ENCODE assay signal across 8 cellular contexts in the genomic region with DNA sequence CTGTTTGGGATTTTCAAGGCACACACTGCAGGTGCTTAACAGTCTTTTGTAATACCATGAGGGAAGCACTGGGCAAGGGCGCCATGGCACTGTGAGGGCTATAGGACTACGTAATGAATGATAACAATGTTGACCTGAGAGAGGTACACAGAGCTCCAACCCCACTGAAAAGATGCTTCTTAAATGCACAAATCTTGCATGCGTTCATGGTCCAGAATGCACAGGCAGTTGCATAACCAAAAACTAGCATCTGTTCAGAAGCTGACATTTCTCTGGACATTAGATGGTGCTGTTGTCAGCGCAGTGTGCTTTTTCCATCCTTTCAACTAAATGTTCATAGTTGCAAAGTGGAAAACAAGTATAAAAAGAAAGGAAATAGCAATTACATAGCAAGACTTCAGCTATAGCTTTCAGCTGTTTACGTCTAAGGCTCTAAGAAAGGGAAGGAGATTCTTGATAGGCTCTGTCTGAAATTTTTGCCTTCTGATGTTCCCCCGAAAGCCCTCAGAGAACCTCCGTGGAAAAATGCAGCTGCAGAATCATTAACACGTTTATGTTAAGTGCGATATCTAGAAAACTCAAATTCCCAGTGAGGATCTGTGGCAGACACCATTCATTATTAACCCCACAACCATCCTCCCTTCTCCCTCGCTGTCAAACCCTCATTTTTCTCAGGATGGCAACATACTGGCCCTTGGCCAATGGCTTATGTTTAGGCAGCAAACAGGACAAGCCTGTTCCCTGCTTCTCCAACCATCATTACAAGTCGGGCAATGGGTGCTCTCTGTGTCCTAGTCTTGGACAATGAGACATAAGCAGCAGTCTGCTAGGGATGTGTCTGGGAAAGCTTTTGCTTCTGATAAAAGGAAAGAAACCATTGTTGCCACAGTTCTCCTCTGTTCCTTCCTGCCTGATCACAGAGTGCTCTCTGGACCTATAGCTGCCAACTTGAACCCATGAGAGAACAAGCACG. TPM values are rescaled to one million over a fixed set of nuclear protein-coding genes. Genes with fewer than 3 reads are reported as not detected.
DNase-seq lines count a peak whose midpoint lies in the region; ATAC-seq and TF ChIP-seq lines count a peak whose summit lies in the region.

No MANE protein-coding gene starts in this region.

- CTCF ChIA-PET in Panc1 (lab: Charles Lee): interaction anchor here (0.8 to 1.3 kb wide), 3 partner anchors 21 to 606 kb away, joined by 3 to 4 read pairs (median 4); no protein-coding TSS in a partner anchor

- H3K27me3 ChIP-seq in CD4-positive, CD25-positive, alpha-beta regulatory T cell (ENCODE audit: control insufficient read depth, insufficient read depth, low read length): peaks cover 6% of the 10 kb centered on the region
- H3K27me3 ChIP-seq in Panc1 (ENCODE audit: control insufficient read depth, insufficient read depth, low read length): no peaks in the 10 kb centered on the region
- H3K27me3 ChIP-seq in lung (ENCODE audit: control insufficient read depth, insufficient read depth): no peaks in the 10 kb centered on the region
- H3K27me3 ChIP-seq in uterus: no peaks in the 10 kb centered on the region

- H3K27me3 Mint-ChIP-seq in CD4-positive, CD25-positive, alpha-beta regulatory T cell: peaks cover 15% of the 10 kb centered on the region
- H3K27me3 Mint-ChIP-seq in chondrocyte (ENCODE audit: low read depth): peaks cover 14% of the 10 kb centered on the region

- intact Hi-C loops in Panc1 (cut with micrococcal nuclease; ENCODE audit: unreplicated experiment): no loop called here
- intact Hi-C loops in uterus (cut with DNase I; ENCODE audit: low total_unique reads): loop anchor here (5.0 kb wide), 1 partner anchor 605 kb away; no protein-coding TSS in a partner anchor

- H3K36me3 Mint-ChIP-seq in CD4-positive, CD25-positive, alpha-beta regulatory T cell: no peaks in the 10 kb centered on the region
- no peaks in the 10 kb centered on the region for H3K36me3 Mint-ChIP-seq in chondrocyte (ENCODE audit: low read depth)

- no peaks in the 10 kb centered on the region for H3K4me1 ChIP-seq in CD4-positive, CD25-positive, alpha-beta regulatory T cell (ENCODE audit: control insufficient read depth, insufficient read depth, low read length, poor library complexity, severe bottlenecking)
- H3K4me1 ChIP-seq in Panc1 (ENCODE audit: control insufficient read depth, insufficient read depth, low read length) (peaks cover 15% of the 10 kb centered on the region), lung (ENCODE audit: control insufficient read depth in 2 of 2, insufficient read depth in 2 of 2, low read length in 2 of 2) (peaks cover 0 to 2% of the 10 kb centered on the region in 2 donors), uterus (no peaks in the 10 kb centered on the region)

- H3K4me3 Mint-ChIP-seq in CD4-positive, CD25-positive, alpha-beta regulatory T cell: peak overlapping the region in 2 of 4 donors; percentile 33 to 42
- H3K4me3 Mint-ChIP-seq in chondrocyte (ENCODE audit: unreplicated experiment): no peak overlapping the region

- TF ChIP-seq POLR2A in uterus (IDR thresholded peaks at IDR 0.05): no peak

- no peak overlapping the region for H3K4me3 ChIP-seq in CD4-positive, CD25-positive, alpha-beta regulatory T cell (ENCODE audit: low read depth, low read length)
- no peak overlapping the region for H3K4me3 ChIP-seq in Panc1 (ENCODE audit: low read depth in 2 of 2, low read length in 2 of 2)
- H3K4me3 ChIP-seq in lung: no peak overlapping the region
- no peak overlapping the region for H3K4me3 ChIP-seq in uterus

- BruUV-seq in Panc1 (replicated peaks; lab: Mats Ljungman, UMichigan): no TSS peak

- no peak overlapping the region for H3K27ac ChIP-seq in CD4-positive, CD25-positive, alpha-beta regulatory T cell (ENCODE audit: insufficient read depth, low read length, poor library complexity, severe bottlenecking)
- H3K27ac ChIP-seq in Panc1 (ENCODE audit: low read length): peak overlapping the region; percentile 67; the same call in 1 of the 2 replicates
- peak overlapping the region in 1 of 2 donors; percentile 23 for H3K27ac ChIP-seq in lung (ENCODE audit: low read depth in 1 of 2, low read length in 1 of 2)
- H3K27ac ChIP-seq in uterus: peak overlapping the region; percentile 39 to 61

- in situ Hi-C loops in Panc1 (cut with HindIII; ENCODE audit: low pct_unique_long_range_greater_than_20kb, low sequenced_read_pairs): no loop called here

- POLR2A ChIA-PET in Panc1 (lab: Charles Lee): interaction anchor here (0.6 to 0.7 kb wide), 2 partner anchors 117 to 1416 kb away, joined by 3 to 9 read pairs; no protein-coding TSS in a partner anchor

- DNase-seq in CD4-positive, CD25-positive, alpha-beta regulatory T cell: peak in 2 of 3 donors; percentile 21 to 72
- DNase-seq in H4 (ENCODE audit: low spot score) (peak; percentile 70), Panc1 (ENCODE audit: low read depth, low spot score) (no peak), chondrocyte (ENCODE audit: low spot score) (no peak), lung (ENCODE audit: low spot score) (no peak), uterus (peak in 1 of 2 donors; percentile 46), NCI-H187 (lab: John Stamatoyannopoulos, UW) (no peak)

- TF ChIP-seq CTCF in Panc1 (IDR thresholded peaks at IDR 0.05) (peak; percentile 82), chondrocyte (IDR thresholded peaks at IDR 0.05) (peak; percentile 84), lung (IDR thresholded peaks at IDR 0.05; ENCODE audit: control extremely low read depth, extremely low read depth) (peak; percentile 48), uterus (IDR thresholded peaks at IDR 0.05) (peak; percentile 72 to 86 (median 82))

- H3K9me3 Mint-ChIP-seq in CD4-positive, CD25-positive, alpha-beta regulatory T cell: no peaks in the 10 kb centered on the region
- H3K9me3 Mint-ChIP-seq in chondrocyte (ENCODE audit: low read depth): no peaks in the 10 kb centered on the region

- 37 to 44% methylated on average over 12 of the region's 12 CpGs for WGBS in lung, 2 donors

- ATAC-seq in CD4-positive, CD25-positive, alpha-beta regulatory T cell (ENCODE audit: low read depth in 2 of 2): peak; percentile 40 to 48
- peak; percentile 85 for ATAC-seq in Panc1
- ATAC-seq in lung (ENCODE audit: insufficient read depth, low FRiP score): no peak
- no peak for ATAC-seq in HG03039 (IDR thresholded peaks at IDR 0.05; ENCODE audit: unreplicated experiment)

- peaks cover 0 to 18% (median 9%) of the 10 kb centered on the region in 4 donors for H3K4me1 Mint-ChIP-seq in CD4-positive, CD25-positive, alpha-beta regulatory T cell
- H3K4me1 Mint-ChIP-seq in chondrocyte (ENCODE audit: low read depth): no peaks in the 10 kb centered on the region

- H3K27ac Mint-ChIP-seq in CD4-positive, CD25-positive, alpha-beta regulatory T cell: peak overlapping the region in 1 of 3 donors; percentile 29
- no peak overlapping the region for H3K27ac Mint-ChIP-seq in chondrocyte (ENCODE audit: unreplicated experiment)

- no peaks in the 10 kb centered on the region for H3K9me3 ChIP-seq in CD4-positive, CD25-positive, alpha-beta regulatory T cell (ENCODE audit: control insufficient read depth in 2 of 2, low read length in 2 of 2)
- H3K9me3 ChIP-seq in Panc1 (ENCODE audit: control insufficient read depth, insufficient read depth, low read depth, low read length) (no peaks in the 10 kb centered on the region), lung (ENCODE audit: control insufficient read depth in 2 of 2, insufficient read depth in 1 of 2, low read length in 1 of 2) (no peaks in the 10 kb centered on the region), uterus (no peaks in the 10 kb centered on the region)

- no peaks in the 10 kb centered on the region for H3K36me3 ChIP-seq in CD4-positive, CD25-positive, alpha-beta regulatory T cell (ENCODE audit: control insufficient read depth, insufficient read depth, low read length)
- H3K36me3 ChIP-seq in Panc1 (ENCODE audit: control insufficient read depth, insufficient read depth, low read length) (no peaks in the 10 kb centered on the region), lung (ENCODE audit: control insufficient read depth in 2 of 2, insufficient read depth in 2 of 2, low read length in 2 of 2) (no peaks in the 10 kb centered on the region), uterus (no peaks in the 10 kb centered on the region)

RNA-seq across cellular contexts. Expression of gene TARBP1, which starts 8.2 kb away (rescaled TPM):
- 30.0 TPM for total RNA-seq in CD4-positive, CD25-positive, alpha-beta regulatory T cell
- 10 to 100 TPM in 1 of 4 donors, 1 to 10 TPM in 3; 6.9 to 10.4 (median 8.8) TPM for polyA plus RNA-seq in CD4-positive, CD25-positive, alpha-beta regulatory T cell
- total RNA-seq in H4 (2014; rRNA removed; shearing (Covaris generic)): 14.7 and 16.7 TPM in 2 replicates
- total RNA-seq in Panc1 (2021; ENCODE audit: unreplicated experiment): 45.0 TPM
- 28.9 TPM for polyA plus RNA-seq in Panc1 (2012; ENCODE audit: insufficient read length)
- 11.2 to 22.2 TPM (median 12.9 TPM) in 3 replicates for total RNA-seq in chondrocyte
- total RNA-seq in lung: 10 to 100 TPM; 27.7 to 32.2 TPM
- polyA plus RNA-seq in lung: 10 to 100 TPM; 11.2 to 48.7 TPM
- 10 to 100 TPM in 3 of 4 donors, under 1 TPM in 1; 0.88 to 79.8 (median 21.2) TPM for total RNA-seq in uterus

Comparison
In these comparisons a context has a peak if more than half of its experiments do, and no peak if none do; other contexts are left out.
1. ATAC-seq: peak in CD4-positive, CD25-positive, alpha-beta regulatory T cell (2 of 2) and Panc1 (single experiment); none in lung (single experiment) and HG03039 (single experiment).
2. DNase-seq: peak in CD4-positive, CD25-positive, alpha-beta regulatory T cell (2 of 3) and H4 (single experiment); none in Panc1 (single experiment), chondrocyte (single experiment), lung (single experiment) and NCI-H187 (0 of 2).
3. Peak in every context shown above with its lines, with median percentiles within 50 percentile points of each other: CTCF ChIP-seq.